Comparison of ENCODE assay signal across 19 cellular contexts in the genomic region with DNA sequence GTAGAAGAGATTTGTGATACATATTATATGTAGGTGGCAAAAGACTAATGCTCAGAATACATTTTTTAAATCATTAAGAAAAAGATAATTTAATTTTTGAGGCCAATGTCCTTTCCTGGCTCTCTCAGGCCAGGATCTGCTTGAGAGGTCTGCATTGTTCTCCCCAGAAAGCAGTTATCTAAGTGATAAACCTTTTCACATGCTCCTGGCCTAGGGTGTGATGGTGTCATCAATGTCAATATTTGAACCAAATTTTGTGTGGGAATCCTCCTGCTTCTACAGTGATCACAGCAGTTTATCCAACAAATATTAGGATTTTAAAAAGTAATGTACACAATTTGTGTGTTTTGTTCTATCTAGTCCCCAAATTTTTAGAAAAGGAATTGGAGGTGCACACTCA.
DNase-seq lines count a peak whose midpoint lies in the region; ATAC-seq and TF ChIP-seq lines count a peak whose summit lies in the region.
"Had no signal": no experiment of that assay in that cellular context is flagged by ENCODE, and none has a peak within 500 bp of the region (broad histone marks: within the 10 kb centered on the region; RNA-seq: fewer than 3 reads in every experiment).

No MANE protein-coding gene starts in this region.

- intact Hi-C loops in colonic mucosa (cut with DNase I): no loop called here

- no peaks in the 10 kb centered on the region for H3K27me3 Mint-ChIP-seq in endodermal cell (ENCODE audit: insufficient read depth)
- H3K27me3 Mint-ChIP-seq: B cell had no signal

- no peak overlapping the region for H3K4me3 Mint-ChIP-seq in endodermal cell
- H3K4me3 Mint-ChIP-seq in stimulated activated effector memory CD8-positive, alpha-beta T cell treated with anti-CD3 and anti-CD28 coated beads, Interleukin-12 subunit alpha, Interleukin-12 subunit beta, amount 100 ng/mL, for 72 hours: no peak overlapping the region
- H3K4me3 Mint-ChIP-seq: B cell; CD4-positive, alpha-beta T cell; CD8-positive, alpha-beta T cell had no signal

- peak overlapping the region; percentile 7 for H3K9ac ChIP-seq in endodermal cell (ENCODE audit: extremely low read depth, low read length, poor library complexity, severe bottlenecking)
- H3K9ac ChIP-seq in colonic mucosa (ENCODE audit: low read depth in 2 of 2, low read length in 2 of 2): no peak overlapping the region
- H3K9ac ChIP-seq: BLaER1 treated with 17β-estradiol and CSF1 and Interleukin-3, amounts not matched to agents 10 nM and 100 nM had no signal

- TF ChIP-seq CTCF in endodermal cell (conservative IDR thresholded peaks at IDR 0.05) (no peak), colonic mucosa (IDR thresholded peaks at IDR 0.05) (no peak)

- DNase-seq in DMS53 (lab: John Stamatoyannopoulos, UW) (peak; percentile 53), DMS53 treated with DMSO at 0.1 percent for 48 hours (lab: John Stamatoyannopoulos, UW; ENCODE audit: unreplicated experiment) (no peak), NCI-H146 (lab: John Stamatoyannopoulos, UW) (peak; percentile 58), endodermal cell (no peak), pons (ENCODE audit: low spot score) (peak; percentile 17), colonic mucosa (no peak)
- DNase-seq in stimulated activated effector memory CD8-positive, alpha-beta T cell treated with anti-CD3 and anti-CD28 coated beads, Interleukin-12 subunit alpha, Interleukin-12 subunit beta, amount 100 ng/mL, for 72 hours (ENCODE audit: low spot score in 2 of 2): no peak
- DNase-seq: AML-193; Caco-2; Calu3; CD4-positive, alpha-beta T cell; CD8-positive, alpha-beta T cell; DMS79 treated with DMSO at 0.1 percent for 48 hours; GF-D8 had no signal

- peaks cover 53% of the 10 kb centered on the region for H3K4me1 Mint-ChIP-seq in endodermal cell
- no peaks in the 10 kb centered on the region for H3K4me1 Mint-ChIP-seq in stimulated activated effector memory CD8-positive, alpha-beta T cell treated with anti-CD3 and anti-CD28 coated beads, Interleukin-12 subunit alpha, Interleukin-12 subunit beta, amount 100 ng/mL, for 72 hours
- H3K4me1 Mint-ChIP-seq: B cell had no signal

- H3K4me3 ChIP-seq in endodermal cell (ENCODE audit: low read length) (no peak overlapping the region), colonic mucosa (no peak overlapping the region)
- H3K4me3 ChIP-seq: A549; BLaER1 treated with 17β-estradiol and CSF1 and Interleukin-3, amounts not matched to agents 10 nM and 100 nM had no signal

- ATAC-seq in stimulated activated effector memory CD8-positive, alpha-beta T cell treated with anti-CD3 and anti-CD28 coated beads, Interleukin-12 subunit alpha, Interleukin-12 subunit beta, amount 100 ng/mL, for 72 hours: no peak
- ATAC-seq: A549; CD8-positive, alpha-beta T cell had no signal

- H3K27me3 ChIP-seq in endodermal cell (ENCODE audit: control insufficient read depth, insufficient read depth, low read length, poor library complexity, severe bottlenecking) (no peaks in the 10 kb centered on the region), colonic mucosa (no peaks in the 10 kb centered on the region)
- H3K27me3 ChIP-seq: BLaER1 treated with 17β-estradiol and CSF1 and Interleukin-3, amounts not matched to agents 10 nM and 100 nM had no signal

- H3K27ac ChIP-seq in endodermal cell (ENCODE audit: low read depth, low read length): no peak overlapping the region
- H3K27ac ChIP-seq in colonic mucosa: no peak overlapping the region
- H3K27ac ChIP-seq: 22Rv1; A549; BLaER1 treated with 17β-estradiol and CSF1 and Interleukin-3, amounts not matched to agents 10 nM and 100 nM; C4-2B had no signal

- no peaks in the 10 kb centered on the region for H3K9me3 ChIP-seq in endodermal cell (ENCODE audit: control insufficient read depth, low read length)
- H3K9me3 ChIP-seq in colonic mucosa: no peaks in the 10 kb centered on the region
- H3K9me3 ChIP-seq: A549; BLaER1 treated with 17β-estradiol and CSF1 and Interleukin-3, amounts not matched to agents 10 nM and 100 nM; Caco-2 had no signal

- H3K9me3 Mint-ChIP-seq in endodermal cell: no peaks in the 10 kb centered on the region
- H3K9me3 Mint-ChIP-seq in stimulated activated effector memory CD8-positive, alpha-beta T cell treated with anti-CD3 and anti-CD28 coated beads, Interleukin-12 subunit alpha, Interleukin-12 subunit beta, amount 100 ng/mL, for 72 hours: no peaks in the 10 kb centered on the region
- H3K9me3 Mint-ChIP-seq: CD4-positive, alpha-beta T cell; CD8-positive, alpha-beta T cell had no signal

- no peaks in the 10 kb centered on the region for H3K36me3 Mint-ChIP-seq in endodermal cell (ENCODE audit: low read depth)
- H3K36me3 Mint-ChIP-seq in stimulated activated effector memory CD8-positive, alpha-beta T cell treated with anti-CD3 and anti-CD28 coated beads, Interleukin-12 subunit alpha, Interleukin-12 subunit beta, amount 100 ng/mL, for 72 hours: no peaks in the 10 kb centered on the region
- H3K36me3 Mint-ChIP-seq: CD8-positive, alpha-beta T cell had no signal

- peak overlapping the region; percentile 62 for H3K27ac Mint-ChIP-seq in endodermal cell
- no peak overlapping the region for H3K27ac Mint-ChIP-seq in stimulated activated effector memory CD8-positive, alpha-beta T cell treated with anti-CD3 and anti-CD28 coated beads, Interleukin-12 subunit alpha, Interleukin-12 subunit beta, amount 100 ng/mL, for 72 hours
- H3K27ac Mint-ChIP-seq: B cell; CD4-positive, alpha-beta T cell; CD8-positive, alpha-beta T cell had no signal

- no peaks in the 10 kb centered on the region for H3K36me3 ChIP-seq in endodermal cell (ENCODE audit: control insufficient read depth, insufficient read depth, low read length)
- no peaks in the 10 kb centered on the region for H3K36me3 ChIP-seq in colonic mucosa
- H3K36me3 ChIP-seq: BLaER1 treated with 17β-estradiol and CSF1 and Interleukin-3, amounts not matched to agents 10 nM and 100 nM had no signal

- H3K4me1 ChIP-seq in endodermal cell (ENCODE audit: control insufficient read depth, insufficient read depth, low read length) (peaks cover 26% of the 10 kb centered on the region), colonic mucosa (no peaks in the 10 kb centered on the region)
- H3K4me1 ChIP-seq: A549; BLaER1 treated with 17β-estradiol and CSF1 and Interleukin-3, amounts not matched to agents 10 nM and 100 nM; Caco-2 had no signal

Comparison
In these comparisons a context has a peak if more than half of its experiments do, and no peak if none do; other contexts are left out.
1. DNase-seq: peak in DMS53 (single experiment), NCI-H146 (single experiment) and pons (single experiment); none in DMS53 treated with DMSO at 0.1 percent for 48 hours (single experiment), endodermal cell (single experiment), stimulated activated effector memory CD8-positive, alpha-beta T cell treated with anti-CD3 and anti-CD28 coated beads, Interleukin-12 subunit alpha, Interleukin-12 subunit beta, amount 100 ng/mL, for 72 hours (0 of 2) and colonic mucosa (single experiment).